ENCODE assay signal across 22 cellular contexts in the genomic region with DNA sequence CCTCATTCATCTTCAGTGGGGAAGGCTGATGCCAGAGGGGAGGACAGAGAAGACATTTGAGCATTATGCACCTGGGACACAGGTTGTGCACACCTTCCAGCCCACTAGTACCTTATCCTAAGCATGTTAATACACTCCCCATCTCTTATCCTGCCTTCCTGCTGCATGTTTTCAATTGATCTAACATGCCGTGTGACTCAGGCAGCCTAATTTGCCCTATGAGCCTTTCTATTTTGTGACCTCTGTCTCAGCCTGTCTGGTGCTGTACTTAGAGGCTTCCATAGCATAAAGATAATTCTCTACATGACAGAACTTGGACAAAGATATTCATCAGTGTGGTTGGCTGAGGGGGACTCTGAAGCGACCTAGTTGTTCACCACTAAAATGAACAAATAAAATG. TPM values are rescaled to one million over a fixed set of nuclear protein-coding genes. Genes with fewer than 3 reads are reported as not detected.
A peak's percentile ranks its signal among the peaks of the same experiment; 100 is the strongest.
DNase-seq lines count a peak whose midpoint lies in the region; ATAC-seq, FAIRE-seq and TF ChIP-seq lines count a peak whose summit lies in the region.
"Had no signal": no experiment of that assay in that cellular context is flagged by ENCODE, and none has a peak within 500 bp of the region (broad histone marks: within the 10 kb centered on the region; RNA-seq: fewer than 3 reads in every experiment).

No MANE protein-coding gene starts in this region.

- FAIRE-seq in bronchial epithelial cell (lab: Jason Lieb, UNC), result no peak
- no peak for FAIRE-seq in RCC 7860 (lab: Jason Lieb, UNC)
- FAIRE-seq: A549 had no signal

- intact Hi-C loops in lower lobe of right lung (cut with DNase I), result no loop called here

- H3K9me3 Mint-ChIP-seq in nephron progenitor cell, result peaks cover 33% of the 10 kb centered on the region
- peaks cover 9% of the 10 kb centered on the region for H3K9me3 Mint-ChIP-seq in type B pancreatic cell
- H3K9me3 Mint-ChIP-seq: CD8-positive, alpha-beta T cell had no signal

- TF ChIP-seq CTCF in bronchial epithelial cell (IDR thresholded peaks at IDR 0.05; ENCODE audit: insufficient read depth, low read length, severe bottlenecking), result no peak
- TF ChIP-seq CTCF in epithelial cell of esophagus (IDR thresholded peaks at IDR 0.05; ENCODE audit: insufficient read depth, low read depth, low read length, missing control alignments), result no peak
- TF ChIP-seq CTCF in nephron progenitor cell (IDR thresholded peaks at IDR 0.05), result no peak
- no peak for TF ChIP-seq CTCF in type B pancreatic cell (conservative IDR thresholded peaks at IDR 0.05)
- no peak for TF ChIP-seq CTCF in lower lobe of right lung (IDR thresholded peaks at IDR 0.05)

- DNase-seq in bronchial epithelial cell (ENCODE audit: low read depth) (peak; percentile 38), epithelial cell of esophagus (ENCODE audit: low read depth) (peak; percentile 34), nephron progenitor cell (no peak), type B pancreatic cell (ENCODE audit: extremely low spot score, unreplicated experiment) (no peak), lower lobe of right lung (no peak), RCC 7860 (ENCODE audit: low spot score) (no peak)
- DNase-seq: CD8-positive, alpha-beta T cell; DND-41; H7; IMR-90; KG1; MG63; NCI-H1105 treated with DMSO at 0.1 percent for 48 hours; NCI-H2029; NCI-H2227 treated with DMSO at 0.1 percent for 48 hours; PC-9; Right ventricle myocardium superior; RPMI8226 had no signal

- H3K4me3 ChIP-seq in bronchial epithelial cell (ENCODE audit: low read depth, low read length), result no peak overlapping the region
- H3K4me3 ChIP-seq in epithelial cell of esophagus (ENCODE audit: low read length), result no peak overlapping the region
- H3K4me3 ChIP-seq in lower lobe of right lung, result no peak overlapping the region
- H3K4me3 ChIP-seq: A549, MG63, PC-9, SJSA1 had no signal

- peaks cover 24% of the 10 kb centered on the region for H3K4me1 ChIP-seq in lower lobe of right lung
- H3K4me1 ChIP-seq: SJSA1 had no signal

- H3K4me3 Mint-ChIP-seq in nephron progenitor cell (no peak overlapping the region), type B pancreatic cell (no peak overlapping the region)
- H3K4me3 Mint-ChIP-seq: CD8-positive, alpha-beta T cell had no signal

- H3K9me3 ChIP-seq in lower lobe of right lung, result no peaks in the 10 kb centered on the region
- H3K9me3 ChIP-seq: SJSA1 had no signal

- peaks cover 5% of the 10 kb centered on the region for H3K27me3 Mint-ChIP-seq in nephron progenitor cell (ENCODE audit: low read depth, poor library complexity)
- peaks cover 4% of the 10 kb centered on the region for H3K27me3 Mint-ChIP-seq in type B pancreatic cell

- no peak overlapping the region for H3K27ac ChIP-seq in lower lobe of right lung
- H3K27ac ChIP-seq: A549, C4-2B, PC-9, SJSA1 had no signal

- H3K4me1 Mint-ChIP-seq in nephron progenitor cell, result peaks cover 55% of the 10 kb centered on the region
- H3K4me1 Mint-ChIP-seq in type B pancreatic cell (ENCODE audit: unreplicated experiment), result peaks cover 42% of the 10 kb centered on the region

- peak overlapping the region; percentile 17 for H3K27ac Mint-ChIP-seq in nephron progenitor cell
- peak overlapping the region; percentile 40 for H3K27ac Mint-ChIP-seq in type B pancreatic cell
- H3K27ac Mint-ChIP-seq: CD8-positive, alpha-beta T cell had no signal

- no peaks in the 10 kb centered on the region for H3K36me3 ChIP-seq in bronchial epithelial cell (ENCODE audit: control insufficient read depth, insufficient read depth, low read length)
- H3K36me3 ChIP-seq in lower lobe of right lung, result no peaks in the 10 kb centered on the region
- H3K36me3 ChIP-seq: MG63, SJSA1 had no signal

- ATAC-seq in lower lobe of right lung, result no peak
- ATAC-seq in HG02970 (IDR thresholded peaks at IDR 0.05; ENCODE audit: low FRiP score, unreplicated experiment), result no peak
- ATAC-seq: A549; CD8-positive, alpha-beta T cell had no signal

- H3K27me3 ChIP-seq in bronchial epithelial cell (ENCODE audit: control insufficient read depth, insufficient read depth, low read length), result peaks cover 13% of the 10 kb centered on the region
- no peaks in the 10 kb centered on the region for H3K27me3 ChIP-seq in lower lobe of right lung (ENCODE audit: low read depth)
- H3K27me3 ChIP-seq: MG63 had no signal

- H3K36me3 Mint-ChIP-seq in nephron progenitor cell (ENCODE audit: low read depth) (no peaks in the 10 kb centered on the region), type B pancreatic cell (peaks cover 6% of the 10 kb centered on the region)
- H3K36me3 Mint-ChIP-seq: CD8-positive, alpha-beta T cell had no signal

RNA-seq across cellular contexts. Expression of a gene that starts 8.6 kb away (rescaled TPM):
- total RNA-seq in bronchial epithelial cell (0.26 TPM in 1 of 2 replicates, not detected in the other), type B pancreatic cell (ENCODE audit: low replicate concordance) (11.8 and 16.4 TPM in 2 replicates), lower lobe of right lung (21.7 TPM)
- total RNA-seq: CD8-positive, alpha-beta T cell; SJSA1 had no signal

RNA-seq across cellular contexts. Expression of a gene that starts 56.3 kb away (rescaled TPM):
- 75.3 and 98.1 TPM in 2 replicates for total RNA-seq in bronchial epithelial cell
- 125 and 231 TPM in 2 replicates for total RNA-seq in type B pancreatic cell (ENCODE audit: low replicate concordance)
- total RNA-seq in lower lobe of right lung, result 172 TPM

RNA-seq across cellular contexts. Expression of a gene that starts 56.4 kb away (rescaled TPM):
- total RNA-seq in bronchial epithelial cell, result 4.7 and 12.3 TPM in 2 replicates
- total RNA-seq in type B pancreatic cell (ENCODE audit: low replicate concordance), result 10.8 and 11.7 TPM in 2 replicates
- 11.6 TPM for total RNA-seq in lower lobe of right lung

Comparison
In these comparisons a context has a peak if more than half of its experiments do, and no peak if none do; other contexts are left out.
1. DNase-seq: peak in bronchial epithelial cell (single experiment) and epithelial cell of esophagus (single experiment); none in nephron progenitor cell (single experiment), type B pancreatic cell (single experiment), lower lobe of right lung (single experiment) and RCC 7860 (single experiment).
2. RNA of a gene that starts 8.6 kb away (total RNA-seq): 21.7 TPM in lower lobe of right lung (single experiment) and 11.8 to 16.4 TPM in type B pancreatic cell; 0.26 TPM in bronchial epithelial cell; every median in the first group is over 10 times any median in the second.